ENCODE assay signal across 1 cellular context in the genomic region with DNA sequence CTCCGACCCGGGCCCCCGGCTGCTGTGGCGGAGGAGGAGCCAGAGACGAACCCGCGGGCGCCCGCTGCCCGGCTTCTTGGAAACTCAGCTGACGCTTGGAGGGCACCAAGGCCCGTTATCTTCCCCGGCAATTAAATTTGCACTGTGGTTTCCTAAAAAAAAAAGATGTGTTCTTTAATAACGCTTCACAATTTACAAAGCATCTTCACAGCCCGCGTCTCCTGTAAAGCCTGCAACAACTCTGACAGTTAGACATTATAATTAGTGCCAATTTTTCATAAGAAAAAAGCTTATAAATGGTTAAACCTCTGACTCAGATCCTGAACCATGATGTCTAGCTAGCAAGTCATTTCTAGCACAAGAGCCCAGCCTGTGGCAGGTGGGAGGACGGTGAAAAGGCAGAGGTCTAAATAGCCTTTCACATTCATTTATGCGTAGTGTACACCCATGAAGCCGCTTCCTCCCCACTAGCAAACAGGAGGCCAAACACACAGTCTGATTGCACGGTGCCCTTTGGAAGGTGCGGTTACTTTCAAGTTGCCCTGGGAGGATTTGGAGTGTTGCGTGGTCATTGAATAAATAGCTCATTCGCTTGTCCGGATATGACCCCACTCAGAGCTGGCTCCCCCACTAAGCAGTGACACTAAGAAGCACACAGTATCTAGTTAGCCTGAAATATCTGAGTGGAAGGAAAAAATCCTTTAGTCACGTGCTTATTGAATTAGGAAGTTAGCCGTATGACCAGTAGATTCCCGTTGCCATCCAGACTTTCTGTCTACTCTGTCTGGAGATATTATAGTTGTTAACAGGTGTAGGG.
TF ChIP-seq lines count a peak whose summit lies in the region.

No MANE protein-coding gene starts in this region.

TF ChIP-seq in HepG2, 621 proteins besides CTCF, POLR2A, EP300 and RAD21 (continued from another document and continues in another):
- TF ChIP-seq FOXA1 (IDR thresholded peaks at IDR 0.05) (no peak), FOXA1 (CRISPR knock-in tag; IDR thresholded peaks at IDR 0.05) (peak; percentile 96), TAF1 (CRISPR knock-in tag; IDR thresholded peaks at IDR 0.05) (peak; percentile 78), ZNF879 (CRISPR knock-in tag; IDR thresholded peaks at IDR 0.05) (0 out of 2 replicates have a peak, but pooled peaks have one; percentile 64), TSC22D2 (CRISPR knock-in tag; IDR thresholded peaks at IDR 0.05; ENCODE audit: borderline replicate concordance) (no peak), ZNF3 (CRISPR knock-in tag; IDR thresholded peaks at IDR 0.05) (no peak), ZNF350 (CRISPR knock-in tag; IDR thresholded peaks at IDR 0.05; ENCODE audit: borderline replicate concordance, low read depth) (peak; percentile 98), SIN3B (IDR thresholded peaks at IDR 0.05; ENCODE audit: low read length) (peak; percentile 34; the same call in 1 of the 2 replicates), ZNF530 (CRISPR knock-in tag; IDR thresholded peaks at IDR 0.05; ENCODE audit: low read depth) (no peak), ZNF784 (CRISPR knock-in tag; IDR thresholded peaks at IDR 0.05; ENCODE audit: borderline replicate concordance) (no peak), ZNF496 (CRISPR knock-in tag; IDR thresholded peaks at IDR 0.05; ENCODE audit: insufficient replicate concordance) (no peak), HIVEP1 (CRISPR knock-in tag; IDR thresholded peaks at IDR 0.05) (peak; percentile 30; the same call in 1 of the 2 replicates), PHB2 (IDR thresholded peaks at IDR 0.05; ENCODE audit: partially characterized antibody) (no peak), ZFAT (CRISPR knock-in tag; conservative IDR thresholded peaks at IDR 0.05) (peak; percentile 82; the same call in 1 of the 2 replicates), ZNF552 (CRISPR knock-in tag; IDR thresholded peaks at IDR 0.05; ENCODE audit: borderline replicate concordance) (peak; percentile 41; the same call in 1 of the 2 replicates), SCMH1 (CRISPR knock-in tag; IDR thresholded peaks at IDR 0.05; ENCODE audit: borderline replicate concordance) (no peak), TAF15 (IDR thresholded peaks at IDR 0.05; ENCODE audit: low read depth, low read length, poor library complexity, severe bottlenecking) (no peak), CCDC6 (CRISPR knock-in tag; IDR thresholded peaks at IDR 0.05) (no peak), ZBTB3 (CRISPR knock-in tag; IDR thresholded peaks at IDR 0.05; ENCODE audit: borderline replicate concordance, low read depth) (no peak), YEATS4 (CRISPR knock-in tag; IDR thresholded peaks at IDR 0.05; ENCODE audit: borderline replicate concordance) (peak; percentile 82), CREB1 (IDR thresholded peaks at IDR 0.05) (peak; percentile 78), CREB1 (CRISPR knock-in tag; IDR thresholded peaks at IDR 0.05) (peak; percentile 87), JDP2 (CRISPR knock-in tag; IDR thresholded peaks at IDR 0.05; ENCODE audit: borderline replicate concordance) (no peak; the same call in 1 of the 2 replicates), HNRNPUL1 (IDR thresholded peaks at IDR 0.05; ENCODE audit: low read depth, low read length) (no peak), HDAC6 (IDR thresholded peaks at IDR 0.05; ENCODE audit: low read depth, low read length) (no peak), JUN (CRISPR knock-in tag; IDR thresholded peaks at IDR 0.05) (peak; percentile 87), ZNF589 (CRISPR knock-in tag; conservative IDR thresholded peaks at IDR 0.05) (peak; percentile 91), ZNF792 (CRISPR knock-in tag; IDR thresholded peaks at IDR 0.05) (peak; percentile 93), ZNF841 (CRISPR knock-in tag; IDR thresholded peaks at IDR 0.05; ENCODE audit: borderline replicate concordance) (peak; percentile 80; the same call in 1 of the 2 replicates), SYNCRIP (IDR thresholded peaks at IDR 0.05; ENCODE audit: insufficient read depth, low read depth, low read length) (no peak), LCORL (IDR thresholded peaks at IDR 0.05) (no peak), LCORL (CRISPR knock-in tag; IDR thresholded peaks at IDR 0.05) (peak; percentile 92), ZNF629 (CRISPR knock-in tag; conservative IDR thresholded peaks at IDR 0.05) (peak; percentile 62; the same call in 1 of the 2 replicates), MZF1 (CRISPR knock-in tag; IDR thresholded peaks at IDR 0.05; ENCODE audit: borderline replicate concordance) (no peak), ZFYVE20 (CRISPR knock-in tag; IDR thresholded peaks at IDR 0.05; ENCODE audit: borderline replicate concordance, low read depth) (no peak), STAG1 (CRISPR knock-in tag; IDR thresholded peaks at IDR 0.05) (peak; percentile 37), RARA (CRISPR knock-in tag; IDR thresholded peaks at IDR 0.05) (peak; percentile 95), MED8 (CRISPR knock-in tag; IDR thresholded peaks at IDR 0.05; ENCODE audit: insufficient replicate concordance) (peak; percentile 87), POGZ (CRISPR knock-in tag; IDR thresholded peaks at IDR 0.05) (peak; percentile 88), ZSCAN29 (CRISPR knock-in tag; conservative IDR thresholded peaks at IDR 0.05) (peak; percentile 97), RXRB (CRISPR knock-in tag; IDR thresholded peaks at IDR 0.05; ENCODE audit: borderline replicate concordance) (peak; percentile 100), RFX3 (CRISPR knock-in tag; IDR thresholded peaks at IDR 0.05) (no peak), GABPB1 (CRISPR knock-in tag; IDR thresholded peaks at IDR 0.05) (peak; percentile 58; the same call in 1 of the 2 replicates), SOX5 (CRISPR knock-in tag; IDR thresholded peaks at IDR 0.05; ENCODE audit: borderline replicate concordance) (peak; percentile 91), HOXA7 (CRISPR knock-in tag; IDR thresholded peaks at IDR 0.05) (peak; percentile 88), ZSCAN30 (CRISPR knock-in tag; IDR thresholded peaks at IDR 0.05) (no peak), CBFB (CRISPR knock-in tag; IDR thresholded peaks at IDR 0.05) (peak; percentile 99), ARNT2 (CRISPR knock-in tag; IDR thresholded peaks at IDR 0.05; ENCODE audit: low read depth) (peak; percentile 87), HNRNPL (IDR thresholded peaks at IDR 0.05; ENCODE audit: low read depth, low read length) (no peak), ZBTB20 (CRISPR knock-in tag; IDR thresholded peaks at IDR 0.05; ENCODE audit: borderline replicate concordance, low read depth) (peak; percentile 89), RFXAP (CRISPR knock-in tag; IDR thresholded peaks at IDR 0.05; ENCODE audit: borderline replicate concordance) (peak; percentile 95), MAFG (CRISPR knock-in tag; IDR thresholded peaks at IDR 0.05) (no peak), REXO4 (CRISPR knock-in tag; IDR thresholded peaks at IDR 0.05; ENCODE audit: borderline replicate concordance) (no peak), ZNF670 (CRISPR knock-in tag; IDR thresholded peaks at IDR 0.05; ENCODE audit: borderline replicate concordance) (peak; percentile 84), RXRA (CRISPR knock-in tag; IDR thresholded peaks at IDR 0.05) (peak; percentile 99), GATAD2A (CRISPR knock-in tag; IDR thresholded peaks at IDR 0.05) (peak; percentile 98), ZNF17 (CRISPR knock-in tag; IDR thresholded peaks at IDR 0.05) (no peak), GTF3A (CRISPR knock-in tag; conservative IDR thresholded peaks at IDR 0.05) (peak; percentile 68; the same call in 1 of the 2 replicates), ZNF570 (CRISPR knock-in tag; IDR thresholded peaks at IDR 0.05; ENCODE audit: borderline replicate concordance) (no peak), RFX1 (IDR thresholded peaks at IDR 0.05) (no peak)
- TF ChIP-seq, protein P1, sequence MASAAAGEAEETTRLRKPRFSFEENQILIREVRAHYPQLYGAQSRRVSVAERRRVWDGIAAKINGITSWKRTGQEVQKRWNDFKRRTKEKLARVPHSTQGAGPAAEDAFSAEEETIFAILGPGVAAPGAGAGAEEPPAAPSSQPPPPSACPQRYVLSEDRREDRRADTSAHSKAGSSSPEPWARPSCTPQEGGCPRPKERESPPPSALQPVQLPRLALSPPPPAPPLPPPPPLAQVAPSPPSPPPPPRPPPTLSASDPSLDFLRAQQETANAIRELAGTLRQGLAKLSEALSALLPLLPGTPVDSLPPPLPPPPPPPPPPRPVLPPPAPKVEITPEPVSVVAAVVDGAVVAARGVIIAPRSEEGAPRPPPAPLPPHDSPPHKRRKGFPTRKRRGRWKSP (CRISPR knock-in tag; IDR thresholded peaks at IDR 0.05), result peak; percentile 50; the same call in 1 of the 2 replicates
- TF ChIP-seq, protein P2, sequence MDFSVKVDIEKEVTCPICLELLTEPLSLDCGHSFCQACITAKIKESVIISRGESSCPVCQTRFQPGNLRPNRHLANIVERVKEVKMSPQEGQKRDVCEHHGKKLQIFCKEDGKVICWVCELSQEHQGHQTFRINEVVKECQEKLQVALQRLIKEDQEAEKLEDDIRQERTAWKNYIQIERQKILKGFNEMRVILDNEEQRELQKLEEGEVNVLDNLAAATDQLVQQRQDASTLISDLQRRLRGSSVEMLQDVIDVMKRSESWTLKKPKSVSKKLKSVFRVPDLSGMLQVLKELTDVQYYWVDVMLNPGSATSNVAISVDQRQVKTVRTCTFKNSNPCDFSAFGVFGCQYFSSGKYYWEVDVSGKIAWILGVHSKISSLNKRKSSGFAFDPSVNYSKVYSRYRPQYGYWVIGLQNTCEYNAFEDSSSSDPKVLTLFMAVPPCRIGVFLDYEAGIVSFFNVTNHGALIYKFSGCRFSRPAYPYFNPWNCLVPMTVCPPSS (IDR thresholded peaks at IDR 0.05), result no peak
- TF ChIP-seq, protein P3, sequence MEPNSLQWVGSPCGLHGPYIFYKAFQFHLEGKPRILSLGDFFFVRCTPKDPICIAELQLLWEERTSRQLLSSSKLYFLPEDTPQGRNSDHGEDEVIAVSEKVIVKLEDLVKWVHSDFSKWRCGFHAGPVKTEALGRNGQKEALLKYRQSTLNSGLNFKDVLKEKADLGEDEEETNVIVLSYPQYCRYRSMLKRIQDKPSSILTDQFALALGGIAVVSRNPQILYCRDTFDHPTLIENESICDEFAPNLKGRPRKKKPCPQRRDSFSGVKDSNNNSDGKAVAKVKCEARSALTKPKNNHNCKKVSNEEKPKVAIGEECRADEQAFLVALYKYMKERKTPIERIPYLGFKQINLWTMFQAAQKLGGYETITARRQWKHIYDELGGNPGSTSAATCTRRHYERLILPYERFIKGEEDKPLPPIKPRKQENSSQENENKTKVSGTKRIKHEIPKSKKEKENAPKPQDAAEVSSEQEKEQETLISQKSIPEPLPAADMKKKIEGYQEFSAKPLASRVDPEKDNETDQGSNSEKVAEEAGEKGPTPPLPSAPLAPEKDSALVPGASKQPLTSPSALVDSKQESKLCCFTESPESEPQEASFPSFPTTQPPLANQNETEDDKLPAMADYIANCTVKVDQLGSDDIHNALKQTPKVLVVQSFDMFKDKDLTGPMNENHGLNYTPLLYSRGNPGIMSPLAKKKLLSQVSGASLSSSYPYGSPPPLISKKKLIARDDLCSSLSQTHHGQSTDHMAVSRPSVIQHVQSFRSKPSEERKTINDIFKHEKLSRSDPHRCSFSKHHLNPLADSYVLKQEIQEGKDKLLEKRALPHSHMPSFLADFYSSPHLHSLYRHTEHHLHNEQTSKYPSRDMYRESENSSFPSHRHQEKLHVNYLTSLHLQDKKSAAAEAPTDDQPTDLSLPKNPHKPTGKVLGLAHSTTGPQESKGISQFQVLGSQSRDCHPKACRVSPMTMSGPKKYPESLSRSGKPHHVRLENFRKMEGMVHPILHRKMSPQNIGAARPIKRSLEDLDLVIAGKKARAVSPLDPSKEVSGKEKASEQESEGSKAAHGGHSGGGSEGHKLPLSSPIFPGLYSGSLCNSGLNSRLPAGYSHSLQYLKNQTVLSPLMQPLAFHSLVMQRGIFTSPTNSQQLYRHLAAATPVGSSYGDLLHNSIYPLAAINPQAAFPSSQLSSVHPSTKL (CRISPR knock-in tag; IDR thresholded peaks at IDR 0.05), result peak; percentile 99
- TF ChIP-seq, protein P4, sequence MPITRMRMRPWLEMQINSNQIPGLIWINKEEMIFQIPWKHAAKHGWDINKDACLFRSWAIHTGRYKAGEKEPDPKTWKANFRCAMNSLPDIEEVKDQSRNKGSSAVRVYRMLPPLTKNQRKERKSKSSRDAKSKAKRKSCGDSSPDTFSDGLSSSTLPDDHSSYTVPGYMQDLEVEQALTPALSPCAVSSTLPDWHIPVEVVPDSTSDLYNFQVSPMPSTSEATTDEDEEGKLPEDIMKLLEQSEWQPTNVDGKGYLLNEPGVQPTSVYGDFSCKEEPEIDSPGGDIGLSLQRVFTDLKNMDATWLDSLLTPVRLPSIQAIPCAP (CRISPR knock-in tag; IDR thresholded peaks at IDR 0.05; ENCODE audit: low read depth), result no peak
- TF ChIP-seq, protein P5, sequence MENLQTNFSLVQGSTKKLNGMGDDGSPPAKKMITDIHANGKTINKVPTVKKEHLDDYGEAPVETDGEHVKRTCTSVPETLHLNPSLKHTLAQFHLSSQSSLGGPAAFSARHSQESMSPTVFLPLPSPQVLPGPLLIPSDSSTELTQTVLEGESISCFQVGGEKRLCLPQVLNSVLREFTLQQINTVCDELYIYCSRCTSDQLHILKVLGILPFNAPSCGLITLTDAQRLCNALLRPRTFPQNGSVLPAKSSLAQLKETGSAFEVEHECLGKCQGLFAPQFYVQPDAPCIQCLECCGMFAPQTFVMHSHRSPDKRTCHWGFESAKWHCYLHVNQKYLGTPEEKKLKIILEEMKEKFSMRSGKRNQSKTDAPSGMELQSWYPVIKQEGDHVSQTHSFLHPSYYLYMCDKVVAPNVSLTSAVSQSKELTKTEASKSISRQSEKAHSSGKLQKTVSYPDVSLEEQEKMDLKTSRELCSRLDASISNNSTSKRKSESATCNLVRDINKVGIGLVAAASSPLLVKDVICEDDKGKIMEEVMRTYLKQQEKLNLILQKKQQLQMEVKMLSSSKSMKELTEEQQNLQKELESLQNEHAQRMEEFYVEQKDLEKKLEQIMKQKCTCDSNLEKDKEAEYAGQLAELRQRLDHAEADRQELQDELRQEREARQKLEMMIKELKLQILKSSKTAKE (CRISPR knock-in tag; IDR thresholded peaks at IDR 0.05; ENCODE audit: borderline replicate concordance), result peak; percentile 97
- TF ChIP-seq, protein P6, sequence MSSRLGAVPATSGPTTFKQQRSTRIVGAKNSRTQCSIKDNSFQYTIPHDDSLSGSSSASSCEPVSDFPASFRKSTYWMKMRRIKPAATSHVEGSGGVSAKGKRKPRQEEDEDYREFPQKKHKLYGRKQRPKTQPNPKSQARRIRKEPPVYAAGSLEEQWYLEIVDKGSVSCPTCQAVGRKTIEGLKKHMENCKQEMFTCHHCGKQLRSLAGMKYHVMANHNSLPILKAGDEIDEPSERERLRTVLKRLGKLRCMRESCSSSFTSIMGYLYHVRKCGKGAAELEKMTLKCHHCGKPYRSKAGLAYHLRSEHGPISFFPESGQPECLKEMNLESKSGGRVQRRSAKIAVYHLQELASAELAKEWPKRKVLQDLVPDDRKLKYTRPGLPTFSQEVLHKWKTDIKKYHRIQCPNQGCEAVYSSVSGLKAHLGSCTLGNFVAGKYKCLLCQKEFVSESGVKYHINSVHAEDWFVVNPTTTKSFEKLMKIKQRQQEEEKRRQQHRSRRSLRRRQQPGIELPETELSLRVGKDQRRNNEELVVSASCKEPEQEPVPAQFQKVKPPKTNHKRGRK (CRISPR knock-in tag; IDR thresholded peaks at IDR 0.05), result no peak
